20 cellular contexts compared by ENCODE assay signal in the genomic region with DNA sequence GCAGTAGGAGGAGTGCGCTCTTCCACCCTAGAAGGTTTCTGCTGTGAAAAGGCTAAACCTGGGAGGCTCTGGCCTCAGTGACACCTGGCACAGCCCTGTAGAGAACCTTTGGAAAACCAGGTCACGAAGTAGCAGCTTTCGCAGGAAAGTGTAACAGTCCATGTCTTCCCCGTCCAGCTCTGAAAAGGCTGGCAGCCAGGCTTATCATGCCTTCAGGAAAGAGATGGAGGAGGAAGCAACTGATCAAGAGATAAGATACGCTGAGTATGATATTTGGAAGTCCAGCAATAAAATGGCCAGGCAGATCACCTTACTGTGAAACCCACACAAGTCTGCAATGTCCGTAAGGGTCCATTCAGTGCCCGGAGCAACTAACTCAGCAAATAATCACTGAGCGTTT.
"Had no signal": no experiment of that assay in that cellular context is flagged by ENCODE, and none has a peak within 500 bp of the region (broad histone marks: within the 10 kb centered on the region; RNA-seq: fewer than 3 reads in every experiment).

No MANE protein-coding gene starts in this region.

- H3K9me3 ChIP-seq: gastroesophageal sphincter, suprapubic skin had no signal

- H3K27me3 Mint-ChIP-seq: activated CD4-positive, alpha-beta T cell treated with anti-CD3 and anti-CD28 coated beads, Interleukin-2, amount 10 ng/mL, durations not matched to agents 24 days and 14 days; activated naive CD8-positive, alpha-beta T cell treated with anti-CD3 and anti-CD28 coated beads, Interleukin-2, amount 50 U/mL, for 24 hours; effector memory CD8-positive, alpha-beta T cell; naive B cell; type B pancreatic cell had no signal

- H3K4me1 Mint-ChIP-seq: activated CD4-positive, alpha-beta T cell treated with anti-CD3 and anti-CD28 coated beads, Interleukin-2, amount 10 ng/mL, durations not matched to agents 24 days and 14 days; naive B cell had no signal

- H3K9me3 Mint-ChIP-seq: activated CD4-positive, alpha-beta T cell treated with anti-CD3 and anti-CD28 coated beads, Interleukin-2, amount 10 ng/mL, durations not matched to agents 24 days and 14 days; activated naive CD8-positive, alpha-beta T cell treated with anti-CD3 and anti-CD28 coated beads, Interleukin-2, amount 50 U/mL, for 24 hours; activated T-cell treated with anti-CD3 and anti-CD28 coated beads, Interleukin-2, amount 50 U/mL, for 72 hours; effector memory CD8-positive, alpha-beta T cell; naive B cell; type B pancreatic cell had no signal

- DNase-seq: activated CD4-positive, alpha-beta T cell treated with anti-CD3 and anti-CD28 coated beads, Interleukin-2, amount 10 ng/mL, durations not matched to agents 24 days and 14 days; activated CD4-positive, CD25-positive, alpha-beta regulatory T cell; activated CD8-positive, alpha-beta memory T cell treated with anti-CD3 and anti-CD28 coated beads, Interleukin-2, amount 50 U/mL, for 48 hours; activated naive CD8-positive, alpha-beta T cell treated with anti-CD3 and anti-CD28 coated beads, Interleukin-2, amount 50 U/mL, for 24 hours; activated T-cell treated with anti-CD3 and anti-CD28 coated beads, Interleukin-2, amount 50 U/mL, for 72 hours; dermis blood vessel endothelial cell; effector memory CD8-positive, alpha-beta T cell; erythroblast; left colon; naive B cell; retina; stimulated activated CD4-positive, alpha-beta T cell treated with anti-CD3 and anti-CD28 coated beads, Interleukin-4, amount 100 ng/mL, for 24 hours; stimulated activated CD8-positive, alpha-beta memory T cell treated with anti-CD3 and anti-CD28 coated beads, Interleukin-4, amount 100 ng/mL, for 48 hours; stimulated activated naive CD8-positive, alpha-beta T cell treated with anti-CD3 and anti-CD28 coated beads, Interleukin-15, Interleukin-2, amounts not matched to agents 100 U/mL and 50 U/mL, for 24 hours; T-helper 2 cell had no signal

- H3K4me3 ChIP-seq: gastroesophageal sphincter, lung, skin epidermis, suprapubic skin had no signal

- ATAC-seq: activated naive CD8-positive, alpha-beta T cell treated with anti-CD3 and anti-CD28 coated beads, Interleukin-2, amount 50 U/mL, for 24 hours; activated T-cell treated with anti-CD3 and anti-CD28 coated beads, Interleukin-2, amount 50 U/mL, for 72 hours; effector memory CD8-positive, alpha-beta T cell; gastroesophageal sphincter; left colon; stimulated activated naive CD8-positive, alpha-beta T cell treated with anti-CD3 and anti-CD28 coated beads, Interleukin-15, Interleukin-2, amounts not matched to agents 100 U/mL and 50 U/mL, for 24 hours had no signal

- H3K27ac Mint-ChIP-seq: activated CD4-positive, alpha-beta T cell treated with anti-CD3 and anti-CD28 coated beads, Interleukin-2, amount 10 ng/mL, durations not matched to agents 24 days and 14 days; activated naive CD8-positive, alpha-beta T cell treated with anti-CD3 and anti-CD28 coated beads, Interleukin-2, amount 50 U/mL, for 24 hours; activated T-cell treated with anti-CD3 and anti-CD28 coated beads, Interleukin-2, amount 50 U/mL, for 72 hours; effector memory CD8-positive, alpha-beta T cell; type B pancreatic cell had no signal

- H3K27ac ChIP-seq: gastroesophageal sphincter, skin epidermis had no signal

- H3K4me3 Mint-ChIP-seq: activated CD4-positive, alpha-beta T cell treated with anti-CD3 and anti-CD28 coated beads, Interleukin-2, amount 10 ng/mL, durations not matched to agents 24 days and 14 days; activated naive CD8-positive, alpha-beta T cell treated with anti-CD3 and anti-CD28 coated beads, Interleukin-2, amount 50 U/mL, for 24 hours; activated T-cell treated with anti-CD3 and anti-CD28 coated beads, Interleukin-2, amount 50 U/mL, for 72 hours; effector memory CD8-positive, alpha-beta T cell; naive B cell; type B pancreatic cell had no signal

- H3K4me1 ChIP-seq: gastroesophageal sphincter had no signal

- H3K27me3 ChIP-seq: gastroesophageal sphincter, suprapubic skin had no signal
